22 cellular contexts compared by ENCODE assay signal in the genomic region with DNA sequence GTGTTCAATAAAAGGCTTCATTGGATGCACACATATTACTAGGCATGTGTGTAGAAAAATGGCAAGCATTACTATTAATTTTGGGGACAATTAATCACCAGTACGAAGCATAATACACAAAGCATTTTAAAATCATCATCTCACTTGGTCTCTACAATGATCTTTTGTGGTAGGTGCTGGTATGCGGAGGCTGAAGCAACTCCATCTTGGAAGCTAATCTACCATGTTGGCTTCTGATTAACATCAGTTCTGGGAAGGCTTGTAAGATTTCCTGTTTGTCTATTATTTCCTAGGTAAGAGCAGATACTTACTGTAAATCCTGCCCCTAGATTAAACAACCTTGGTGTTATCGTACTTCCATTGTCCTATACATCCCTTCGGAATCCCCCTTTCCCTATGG.
"Had no signal": no experiment of that assay in that cellular context is flagged by ENCODE, and none has a peak within 500 bp of the region (broad histone marks: within the 10 kb centered on the region; RNA-seq: fewer than 3 reads in every experiment).

No MANE protein-coding gene starts in this region.

- H3K27ac Mint-ChIP-seq: activated CD4-positive, alpha-beta T cell treated with anti-CD3 and anti-CD28 coated beads, Interleukin-2, amount 10 ng/mL, durations not matched to agents 24 days and 14 days; activated T-cell treated with anti-CD3 and anti-CD28 coated beads, Interleukin-2, amount 50 U/mL, for 24 hours; activated T-helper 17 cell treated with anti-CD3 and anti-CD28 coated beads, Interleukin-2, amount 50 U/mL, for 72 hours; stimulated activated effector memory CD8-positive, alpha-beta T cell treated with anti-CD3 and anti-CD28 coated beads, Interleukin-12 subunit alpha, Interleukin-12 subunit beta, amount 100 ng/mL, for 72 hours; T-helper 17 cell had no signal

- H3K4me3 ChIP-seq: colonic mucosa, heart left ventricle, right lobe of liver, skin epidermis, stomach, suprapubic skin, tibial nerve had no signal

- H3K36me3 ChIP-seq: colonic mucosa, heart left ventricle, right lobe of liver, stomach, suprapubic skin, tibial nerve had no signal

- ATAC-seq: heart left ventricle; left colon; right lobe of liver; stimulated activated effector memory CD8-positive, alpha-beta T cell treated with anti-CD3 and anti-CD28 coated beads, Interleukin-12 subunit alpha, Interleukin-12 subunit beta, amount 100 ng/mL, for 72 hours; T-helper 17 cell had no signal

- DNase-seq: activated CD4-positive, alpha-beta T cell treated with anti-CD3 and anti-CD28 coated beads, Interleukin-2, amount 10 ng/mL, durations not matched to agents 24 days and 14 days; activated CD4-positive, CD25-positive, alpha-beta regulatory T cell; activated CD8-positive, alpha-beta memory T cell treated with anti-CD3 and anti-CD28 coated beads for 24 hours; activated CD8-positive, alpha-beta memory T cell treated with anti-CD3 and anti-CD28 coated beads, Interleukin-2, amount 50 U/mL, for 4 hours; activated T-cell treated with anti-CD3 and anti-CD28 coated beads, Interleukin-2, amount 50 U/mL, for 24 hours; amniotic stem cell; colonic mucosa; heart left ventricle; left colon; mesenchymal stem cell; nucleus accumbens; right lobe of liver; stimulated activated CD4-positive, alpha-beta T cell treated with anti-CD3 and anti-CD28 coated beads, Interleukin-1b, Interleukin-23, amount 100 ng/mL, for 48 hours; stomach; SW 1271; T-helper 17 cell had no signal

- H3K36me3 Mint-ChIP-seq: stimulated activated effector memory CD8-positive, alpha-beta T cell treated with anti-CD3 and anti-CD28 coated beads, Interleukin-12 subunit alpha, Interleukin-12 subunit beta, amount 100 ng/mL, for 72 hours had no signal

- H3K27ac ChIP-seq: colonic mucosa, heart left ventricle, parathyroid adenoma, right lobe of liver, stomach, suprapubic skin, tibial nerve had no signal

- H3K4me3 Mint-ChIP-seq: activated CD4-positive, alpha-beta T cell treated with anti-CD3 and anti-CD28 coated beads, Interleukin-2, amount 10 ng/mL, durations not matched to agents 24 days and 14 days; activated T-cell treated with anti-CD3 and anti-CD28 coated beads, Interleukin-2, amount 50 U/mL, for 24 hours; activated T-helper 17 cell treated with anti-CD3 and anti-CD28 coated beads, Interleukin-2, amount 50 U/mL, for 72 hours; stimulated activated effector memory CD8-positive, alpha-beta T cell treated with anti-CD3 and anti-CD28 coated beads, Interleukin-12 subunit alpha, Interleukin-12 subunit beta, amount 100 ng/mL, for 72 hours; T-helper 17 cell had no signal

- H3K27me3 Mint-ChIP-seq: activated CD4-positive, alpha-beta T cell treated with anti-CD3 and anti-CD28 coated beads, Interleukin-2, amount 10 ng/mL, durations not matched to agents 24 days and 14 days; activated T-cell treated with anti-CD3 and anti-CD28 coated beads, Interleukin-2, amount 50 U/mL, for 24 hours; activated T-helper 17 cell treated with anti-CD3 and anti-CD28 coated beads, Interleukin-2, amount 50 U/mL, for 72 hours; T-helper 17 cell had no signal

- H3K4me1 ChIP-seq: colonic mucosa, parathyroid adenoma, right lobe of liver, tibial nerve had no signal

- H3K27me3 ChIP-seq: colonic mucosa, heart left ventricle, right lobe of liver, stomach, suprapubic skin, tibial nerve had no signal

- H3K9me3 ChIP-seq: colonic mucosa, right lobe of liver, stomach, suprapubic skin, tibial nerve had no signal
